9 cellular contexts compared by ENCODE assay signal in genomic region chr9:131657031-131657377, GRCh38.
DNase-seq lines count a peak whose midpoint lies in the region; ATAC-seq and TF ChIP-seq lines count a peak whose summit lies in the region.
"Had no signal": no experiment of that assay in that cellular context is flagged by ENCODE, and none has a peak within 500 bp of the region (broad histone marks: within the 10 kb centered on the region; RNA-seq: fewer than 3 reads in every experiment).

No MANE protein-coding gene starts in this region.

- no peak for TF ChIP-seq EP300 in stomach (IDR thresholded peaks at IDR 0.05)

- peak overlapping the region; percentile 94 for H3K27ac Mint-ChIP-seq in effector memory CD8-positive, alpha-beta T cell

- no peaks in the 10 kb centered on the region for H3K27me3 ChIP-seq in stomach

- in situ Hi-C loops in G401 (cut with HindIII; ENCODE audit: low sequenced_read_pairs): no loop called here

- intact Hi-C loops in stomach (cut with DNase I; ENCODE audit: low total_unique reads): no loop called here

- H3K36me3 Mint-ChIP-seq in effector memory CD8-positive, alpha-beta T cell (ENCODE audit: insufficient read depth): peaks cover 9% of the 10 kb centered on the region

- TF ChIP-seq CTCF in NB4 (IDR thresholded peaks at IDR 0.05; ENCODE audit: low read depth, low read length) (no peak), stomach (IDR thresholded peaks at IDR 0.05) (no peak), GM10266 (IDR thresholded peaks at IDR 0.05; ENCODE audit: control insufficient read depth, insufficient read depth, low read depth, missing control alignments) (no peak)

- peaks cover 44 to 83% (median 68%) of the 10 kb centered on the region in 4 donors for H3K4me1 ChIP-seq in stomach

- H3K4me3 ChIP-seq in NB4 (ENCODE audit: low read depth, low read length) (no peak overlapping the region), stomach (no peak overlapping the region)
- H3K4me3 ChIP-seq: A549 had no signal

- H3K27ac ChIP-seq in stomach: peak overlapping the region; percentile 0 to 83 (median 69)

- peak; percentile 65 for ATAC-seq in effector memory CD8-positive, alpha-beta T cell (replicated peaks)

- H3K36me3 ChIP-seq in stomach: no peaks in the 10 kb centered on the region

- 72 to 90% (median 79%) methylated on average over 9 of the region's 9 CpGs for WGBS in stomach, 5 donors

- TF ChIP-seq POLR2A in NB4 (IDR thresholded peaks at IDR 0.05; ENCODE audit: extremely low read depth, insufficient read length) (no peak), stomach (IDR thresholded peaks at IDR 0.05) (no peak)

- H3K9me3 Mint-ChIP-seq in effector memory CD8-positive, alpha-beta T cell: no peaks in the 10 kb centered on the region

- H3K4me1 Mint-ChIP-seq in effector memory CD8-positive, alpha-beta T cell (ENCODE audit: low read depth in 2 of 2): peaks cover 60 to 65% of the 10 kb centered on the region in 2 donors

- H3K9me3 ChIP-seq in stomach: no peaks in the 10 kb centered on the region
- H3K9me3 ChIP-seq: A549 had no signal

- H3K4me3 Mint-ChIP-seq in effector memory CD8-positive, alpha-beta T cell: peak overlapping the region; percentile 16 to 65

- H3K27me3 Mint-ChIP-seq in effector memory CD8-positive, alpha-beta T cell: no peaks in the 10 kb centered on the region

- DNase-seq in DMS79 treated with DMSO at 0.1 percent for 48 hours (lab: John Stamatoyannopoulos, UW) (peak; percentile 80), DMS79 (lab: John Stamatoyannopoulos, UW) (no peak), NB4 (ENCODE audit: low read depth) (peak; percentile 22), stomach (no peak), occipital lobe (lab: John Stamatoyannopoulos, UW) (no peak), GM10266 (ENCODE audit: extremely low spot score) (no peak), G401 (ENCODE audit: low spot score) (no peak)
- peak; percentile 22 to 45 (median 39) for DNase-seq in effector memory CD8-positive, alpha-beta T cell

Comparison
In these comparisons a context has a peak if more than half of its experiments do, and no peak if none do; other contexts are left out.
1. DNase-seq: peak in DMS79 treated with DMSO at 0.1 percent for 48 hours (single experiment), NB4 (single experiment) and effector memory CD8-positive, alpha-beta T cell (3 of 3); none in DMS79 (single experiment), stomach (single experiment), occipital lobe (single experiment), GM10266 (single experiment) and G401 (single experiment).